ENCODE assay signal across 16 cellular contexts in genomic region chr16:27522173-27522707, GRCh38.
"Had no signal": no experiment of that assay in that cellular context is flagged by ENCODE, and none has a peak within 500 bp of the region (broad histone marks: within the 10 kb centered on the region; RNA-seq: fewer than 3 reads in every experiment).

No MANE protein-coding gene starts in this region.

- H3K27me3 ChIP-seq: body of pancreas, spleen, thyroid gland had no signal

- DNase-seq: activated CD4-positive, alpha-beta T cell treated with anti-CD3 and anti-CD28 coated beads, Interleukin-2, amount 50 U/mL, for 1 hour; activated naive CD4-positive, alpha-beta T cell treated with anti-CD3 and anti-CD28 coated beads, Interleukin-2, amount 50 U/mL, for 16 hours; amniotic stem cell; body of pancreas; effector memory CD4-positive, alpha-beta T cell; foreskin fibroblast; left colon; mucosa of descending colon; naive thymus-derived CD4-positive, alpha-beta T cell; spleen; T-helper 9 cell; thyroid gland had no signal

- H3K9me3 ChIP-seq: mucosa of descending colon, thyroid gland had no signal

- H3K27me3 Mint-ChIP-seq: dendritic cell treated with granulocyte-macrophage colony-stimulating factor and Interleukin-4, amounts not matched to agents 40 ng/mL and 50 ng/mL, for 4 days; naive thymus-derived CD4-positive, alpha-beta T cell had no signal

- H3K9me3 Mint-ChIP-seq: activated T-helper 2 cell treated with anti-CD3 and anti-CD28 coated beads, Interferon-gamma antibody, Interleukin-2, Interleukin-4, amounts not matched to agents 10 μg/mL and 5 μg/mL and 100 μg/mL, durations not matched to agents 14 hours and 24 hours and 36 hours; dendritic cell treated with granulocyte-macrophage colony-stimulating factor and Interleukin-4, amounts not matched to agents 40 ng/mL and 50 ng/mL, for 4 days; naive thymus-derived CD4-positive, alpha-beta T cell had no signal

- H3K4me3 ChIP-seq: body of pancreas, mucosa of descending colon, SK-N-MC, spleen, thyroid gland had no signal

- H3K4me3 Mint-ChIP-seq: dendritic cell treated with granulocyte-macrophage colony-stimulating factor and Interleukin-4, amounts not matched to agents 40 ng/mL and 50 ng/mL, for 4 days; naive thymus-derived CD4-positive, alpha-beta T cell had no signal

- ATAC-seq: activated CD4-positive, CD25-positive, alpha-beta regulatory T cell treated with anti-CD3 and anti-CD28 coated beads, Interleukin-2, amount 50 U/mL, for 24 hours; body of pancreas; left colon; mucosa of descending colon; naive thymus-derived CD4-positive, alpha-beta T cell had no signal

- H3K27ac Mint-ChIP-seq: activated T-helper 2 cell treated with anti-CD3 and anti-CD28 coated beads, Interferon-gamma antibody, Interleukin-2, Interleukin-4, amounts not matched to agents 10 μg/mL and 5 μg/mL and 100 μg/mL, durations not matched to agents 14 hours and 24 hours and 36 hours; dendritic cell treated with granulocyte-macrophage colony-stimulating factor and Interleukin-4, amounts not matched to agents 40 ng/mL and 50 ng/mL, for 4 days had no signal

- H3K4me1 ChIP-seq: body of pancreas had no signal

- H3K27ac ChIP-seq: SK-N-MC had no signal
